Comparison of ENCODE assay signal across 1 cellular context in the genomic region with DNA sequence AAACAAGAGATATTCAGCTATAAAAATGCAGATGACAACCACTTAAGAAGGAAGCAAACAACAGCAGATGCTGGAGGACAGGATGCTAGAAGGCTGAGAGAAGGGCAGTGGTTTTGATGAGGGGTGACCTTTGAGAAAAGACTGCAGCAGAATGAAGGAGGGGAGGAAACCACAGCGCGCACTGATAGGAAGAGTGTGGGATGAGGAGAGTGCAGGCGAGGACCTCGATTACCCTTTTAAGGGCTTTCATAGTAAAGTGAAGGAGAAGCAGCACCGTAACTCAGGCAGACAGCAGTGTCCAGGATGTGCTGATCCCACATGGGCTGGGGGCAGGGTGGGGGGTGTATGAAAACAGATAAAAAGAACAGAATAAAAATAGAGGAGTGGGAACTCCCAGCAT.
TF ChIP-seq lines count a peak whose summit lies in the region.

No MANE protein-coding gene starts in this region.

TF ChIP-seq in K562, 482 proteins besides CTCF, POLR2A, EP300 and RAD21 (continued from another document):
- TF ChIP-seq, protein P1, sequence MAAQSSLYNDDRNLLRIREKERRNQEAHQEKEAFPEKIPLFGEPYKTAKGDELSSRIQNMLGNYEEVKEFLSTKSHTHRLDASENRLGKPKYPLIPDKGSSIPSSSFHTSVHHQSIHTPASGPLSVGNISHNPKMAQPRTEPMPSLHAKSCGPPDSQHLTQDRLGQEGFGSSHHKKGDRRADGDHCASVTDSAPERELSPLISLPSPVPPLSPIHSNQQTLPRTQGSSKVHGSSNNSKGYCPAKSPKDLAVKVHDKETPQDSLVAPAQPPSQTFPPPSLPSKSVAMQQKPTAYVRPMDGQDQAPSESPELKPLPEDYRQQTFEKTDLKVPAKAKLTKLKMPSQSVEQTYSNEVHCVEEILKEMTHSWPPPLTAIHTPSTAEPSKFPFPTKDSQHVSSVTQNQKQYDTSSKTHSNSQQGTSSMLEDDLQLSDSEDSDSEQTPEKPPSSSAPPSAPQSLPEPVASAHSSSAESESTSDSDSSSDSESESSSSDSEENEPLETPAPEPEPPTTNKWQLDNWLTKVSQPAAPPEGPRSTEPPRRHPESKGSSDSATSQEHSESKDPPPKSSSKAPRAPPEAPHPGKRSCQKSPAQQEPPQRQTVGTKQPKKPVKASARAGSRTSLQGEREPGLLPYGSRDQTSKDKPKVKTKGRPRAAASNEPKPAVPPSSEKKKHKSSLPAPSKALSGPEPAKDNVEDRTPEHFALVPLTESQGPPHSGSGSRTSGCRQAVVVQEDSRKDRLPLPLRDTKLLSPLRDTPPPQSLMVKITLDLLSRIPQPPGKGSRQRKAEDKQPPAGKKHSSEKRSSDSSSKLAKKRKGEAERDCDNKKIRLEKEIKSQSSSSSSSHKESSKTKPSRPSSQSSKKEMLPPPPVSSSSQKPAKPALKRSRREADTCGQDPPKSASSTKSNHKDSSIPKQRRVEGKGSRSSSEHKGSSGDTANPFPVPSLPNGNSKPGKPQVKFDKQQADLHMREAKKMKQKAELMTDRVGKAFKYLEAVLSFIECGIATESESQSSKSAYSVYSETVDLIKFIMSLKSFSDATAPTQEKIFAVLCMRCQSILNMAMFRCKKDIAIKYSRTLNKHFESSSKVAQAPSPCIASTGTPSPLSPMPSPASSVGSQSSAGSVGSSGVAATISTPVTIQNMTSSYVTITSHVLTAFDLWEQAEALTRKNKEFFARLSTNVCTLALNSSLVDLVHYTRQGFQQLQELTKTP (IDR thresholded peaks at IDR 0.05; ENCODE audit: low read depth in 1 of 2, partially characterized antibody in 2 of 2): no peak
- TF ChIP-seq, protein P2, sequence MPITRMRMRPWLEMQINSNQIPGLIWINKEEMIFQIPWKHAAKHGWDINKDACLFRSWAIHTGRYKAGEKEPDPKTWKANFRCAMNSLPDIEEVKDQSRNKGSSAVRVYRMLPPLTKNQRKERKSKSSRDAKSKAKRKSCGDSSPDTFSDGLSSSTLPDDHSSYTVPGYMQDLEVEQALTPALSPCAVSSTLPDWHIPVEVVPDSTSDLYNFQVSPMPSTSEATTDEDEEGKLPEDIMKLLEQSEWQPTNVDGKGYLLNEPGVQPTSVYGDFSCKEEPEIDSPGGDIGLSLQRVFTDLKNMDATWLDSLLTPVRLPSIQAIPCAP (CRISPR knock-in tag; IDR thresholded peaks at IDR 0.05; ENCODE audit: borderline replicate concordance): no peak
